ENCODE assay signal across 2 cellular contexts in the genomic region with DNA sequence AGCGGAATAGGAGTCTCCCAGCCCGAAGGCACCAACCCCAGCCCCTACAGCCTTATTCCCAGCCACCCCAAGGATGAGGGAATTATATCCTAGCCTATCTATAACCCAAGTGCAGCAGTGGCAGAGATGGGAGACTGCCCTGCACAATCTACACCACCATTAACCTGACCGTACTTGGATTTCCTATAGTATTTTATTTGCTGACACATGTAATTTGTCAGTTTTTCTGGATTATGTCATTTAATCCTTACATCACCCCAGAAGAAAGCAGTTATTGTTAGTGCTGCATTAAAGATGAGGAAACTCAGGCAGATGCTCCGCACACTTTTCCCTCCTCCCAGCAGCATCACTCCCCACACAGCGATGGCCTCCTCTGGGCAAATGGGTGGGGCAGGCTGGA.
TF ChIP-seq lines count a peak whose summit lies in the region.

No MANE protein-coding gene starts in this region.

TF ChIP-seq in HepG2, 621 proteins besides CTCF, POLR2A, EP300 and RAD21:
- no peak for TF ChIP-seq HDAC2 (CRISPR knock-in tag; IDR thresholded peaks at IDR 0.05)
- peak; percentile 97 for TF ChIP-seq MAFF (IDR thresholded peaks at IDR 0.05; ENCODE audit: low read depth, low read length)
- no peak for TF ChIP-seq FOSL2 (CRISPR knock-in tag; IDR thresholded peaks at IDR 0.05)
- TF ChIP-seq ZMYM3 (CRISPR knock-in tag; IDR thresholded peaks at IDR 0.05), result no peak
- TF ChIP-seq TEAD2 (CRISPR knock-in tag; IDR thresholded peaks at IDR 0.05), result no peak
- TF ChIP-seq MAFK (conservative IDR thresholded peaks at IDR 0.05 in 1 of 2, IDR thresholded peaks at IDR 0.05 in 1 of 2; ENCODE audit: low read length in 2 of 2), result peak; percentile 98 to 99
TF ChIP-seq in HepG2: peak in this region for 2.

TF ChIP-seq in IMR-90, 13 proteins besides CTCF, POLR2A, EP300 and RAD21:
- TF ChIP-seq MAFK (IDR thresholded peaks at IDR 0.05; ENCODE audit: low read depth, low read length) (peak; percentile 94), SMC3 (IDR thresholded peaks at IDR 0.05; ENCODE audit: low read depth, low read length) (no peak)
TF ChIP-seq in IMR-90: peak in this region for 1.
